9 cellular contexts compared by ENCODE assay signal in the genomic region with DNA sequence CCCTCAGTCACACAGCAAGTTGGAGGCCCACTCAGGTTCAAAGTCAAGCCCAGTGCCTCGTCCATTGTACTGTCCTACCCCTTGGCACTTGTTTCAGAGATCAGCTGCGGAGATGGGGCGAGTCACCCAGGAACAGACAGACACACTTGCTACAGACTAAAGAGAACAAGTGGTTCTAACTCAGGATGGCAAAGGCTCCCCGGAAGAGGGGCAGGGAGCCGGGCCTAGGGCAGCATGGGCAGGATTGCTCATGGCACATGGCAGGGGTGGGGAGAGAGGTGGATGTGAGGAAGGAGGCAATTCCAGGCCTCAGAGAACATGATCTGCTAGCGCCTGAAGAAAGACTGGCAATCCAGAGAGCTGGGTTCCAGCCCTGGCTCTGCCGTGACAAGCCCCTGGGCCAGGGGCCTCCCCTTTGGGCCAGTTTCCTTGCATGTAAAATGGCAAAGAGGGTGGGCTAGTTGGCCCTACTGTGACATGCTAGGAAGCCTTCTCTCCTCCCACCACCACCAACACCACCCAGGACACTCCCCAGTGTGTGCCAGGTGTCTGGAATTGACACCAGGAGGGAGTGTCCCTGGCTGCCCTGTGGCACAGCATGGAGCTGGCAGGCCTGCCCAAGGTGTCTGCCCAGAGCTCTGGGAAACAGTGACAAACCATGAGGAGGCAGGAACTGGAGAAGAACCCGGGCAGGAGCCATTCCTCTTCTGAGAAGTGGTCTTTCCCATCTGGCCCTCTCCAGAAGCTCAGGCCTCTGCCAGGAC. TPM values are rescaled to one million over a fixed set of nuclear protein-coding genes. Genes with fewer than 3 reads are reported as not detected.
DNase-seq lines count a peak whose midpoint lies in the region; ATAC-seq, FAIRE-seq and TF ChIP-seq lines count a peak whose summit lies in the region.
"Had no signal": no experiment of that assay in that cellular context is flagged by ENCODE, and none has a peak within 500 bp of the region (broad histone marks: within the 10 kb centered on the region; RNA-seq: fewer than 3 reads in every experiment).

No MANE protein-coding gene starts in this region.

- RAD21 ChIA-PET in GM12878 (lab: Charles Lee; ENCODE audit: unreplicated experiment) = interaction anchor here (0.7 to 6.6 kb wide), 34 partner anchors 9 to 188 kb away, joined by 3 to 119 read pairs (median 5); no protein-coding TSS in a partner anchor

- WGBS in GM12878 (ENCODE audit: insufficient coverage, insufficient replicate concordance, low lambda C conversion rate, missing lambda C conversion rate) = 72% methylated on average over 8 of the region's 8 CpGs
- WGBS in lung, 2 donors = 80 to 84% methylated on average over 8 of the region's 8 CpGs

- H3K4me1 Mint-ChIP-seq in stimulated activated naive CD8-positive, alpha-beta T cell treated with anti-CD3 and anti-CD28 coated beads, Interleukin-15, Interleukin-2, amounts not matched to agents 100 ng/mL and 50 ng/mL, for 24 hours (ENCODE audit: low read depth) = peaks cover 23% of the 10 kb centered on the region
- peaks cover 4 to 15% (median 8%) of the 10 kb centered on the region in 4 donors for H3K4me1 Mint-ChIP-seq in naive thymus-derived CD8-positive, alpha-beta T cell

- CTCF ChIA-PET in GM12878 (lab: Yijun Ruan, JAX) = interaction anchor here (0.8 to 6.7 kb wide), 33 partner anchors 10 to 182 kb away, joined by 3 to 170 read pairs (median 7); partner anchors contain the start of gene IRF2BPL

- no peaks in the 10 kb centered on the region; the same call in 1 of the 2 replicates for H4K20me1 ChIP-seq in GM12878 (ENCODE audit: control insufficient read depth, insufficient read depth)

- DNase-seq in GM12878 (ENCODE audit: low read depth, low spot score) (no peak), lung (ENCODE audit: low spot score) (no peak), NCI-H1930 (lab: John Stamatoyannopoulos, UW) (no peak)
- no peak for DNase-seq in naive thymus-derived CD8-positive, alpha-beta T cell
- no peak for DNase-seq in stimulated activated CD4-positive, alpha-beta T cell treated with anti-CD3 and anti-CD28 coated beads, Interleukin-1b, Interleukin-23, amount 100 ng/mL, for 48 hours
- DNase-seq: NCI-H510A treated with DMSO at 0.1 percent for 48 hours had no signal

- no peak overlapping the region for H3K4me2 ChIP-seq in GM12878 (ENCODE audit: control insufficient read depth, insufficient read depth)

- H3K27me3 Mint-ChIP-seq in stimulated activated naive CD8-positive, alpha-beta T cell treated with anti-CD3 and anti-CD28 coated beads, Interleukin-15, Interleukin-2, amounts not matched to agents 100 ng/mL and 50 ng/mL, for 24 hours = no peaks in the 10 kb centered on the region
- H3K27me3 Mint-ChIP-seq in naive thymus-derived CD8-positive, alpha-beta T cell = no peaks in the 10 kb centered on the region

- TF ChIP-seq POLR2A in GM12878 (IDR thresholded peaks at IDR 0.05; ENCODE audit: low read depth, low read length) = no peak

- ATAC-seq in GM12878 (peak; percentile 38), lung (ENCODE audit: insufficient read depth, low FRiP score) (no peak), HG03439 (IDR thresholded peaks at IDR 0.05; ENCODE audit: unreplicated experiment) (no peak)
- ATAC-seq in naive thymus-derived CD8-positive, alpha-beta T cell = no peak

- FAIRE-seq in GM12878 (lab: Jason Lieb, UNC) = no peak

- no TSS peak for BruUV-seq in GM12878 (replicated peaks; lab: Mats Ljungman, UMichigan)

- POLR2A ChIA-PET in GM12878 (lab: Charles Lee) = interaction anchor here (0.7 to 2.4 kb wide), 14 partner anchors 8 to 139 kb away, joined by 3 to 11 read pairs (median 4); no protein-coding TSS in a partner anchor
- POLR2A ChIA-PET in naive thymus-derived CD8-positive, alpha-beta T cell (lab: Charles Lee) = interaction anchor here (1.0 to 3.7 kb wide), 10 partner anchors 8 to 142 kb away, joined by 3 to 50 read pairs (median 4); partner anchors contain the start of gene IRF2BPL

- no peak overlapping the region for H3K4me3 ChIP-seq in GM12878
- H3K4me3 ChIP-seq in lung = no peak overlapping the region

- H3K4me3 Mint-ChIP-seq in stimulated activated naive CD8-positive, alpha-beta T cell treated with anti-CD3 and anti-CD28 coated beads, Interleukin-15, Interleukin-2, amounts not matched to agents 100 ng/mL and 50 ng/mL, for 24 hours = no peak overlapping the region
- H3K4me3 Mint-ChIP-seq in naive thymus-derived CD8-positive, alpha-beta T cell = no peak overlapping the region

- peak overlapping the region; percentile 80 for H3K27ac Mint-ChIP-seq in stimulated activated naive CD8-positive, alpha-beta T cell treated with anti-CD3 and anti-CD28 coated beads, Interleukin-15, Interleukin-2, amounts not matched to agents 100 ng/mL and 50 ng/mL, for 24 hours
- peak overlapping the region in 2 of 10 donors; percentile 57 to 73 for H3K27ac Mint-ChIP-seq in naive thymus-derived CD8-positive, alpha-beta T cell

- no peak for TF ChIP-seq EP300 in GM12878 (IDR thresholded peaks at IDR 0.05; ENCODE audit: borderline replicate concordance in 1 of 2, control insufficient read depth in 1 of 2, low read depth in 2 of 2, low read length in 2 of 2)

- no peaks in the 10 kb centered on the region for H3K9me3 ChIP-seq in KOPT-K1 (ENCODE audit: insufficient read depth, low read length, poor library complexity, severe bottlenecking)
- no peaks in the 10 kb centered on the region; the same call in 2 of the 3 replicates for H3K9me3 ChIP-seq in GM12878 (replicated peaks; ENCODE audit: control insufficient read depth, insufficient read depth, low read length)
- H3K9me3 ChIP-seq in lung (ENCODE audit: control insufficient read depth in 2 of 2, insufficient read depth in 1 of 2, low read length in 1 of 2) = peaks cover 0 to 4% of the 10 kb centered on the region in 2 donors

- H3K9ac ChIP-seq in GM12878 (ENCODE audit: control insufficient read depth, insufficient read depth, low read length) = no peak overlapping the region; the same call in 1 of the 2 replicates

- TF ChIP-seq CTCF in GM12878 (IDR thresholded peaks at IDR 0.05 in 2 of 3, conservative IDR thresholded peaks at IDR 0.05 in 1 of 3; ENCODE audit: control insufficient read depth in 2 of 3, extremely low read depth in 1 of 3, insufficient read depth in 1 of 3, low read depth in 3 of 3, low read length in 3 of 3) (no peak), lung (IDR thresholded peaks at IDR 0.05; ENCODE audit: control extremely low read depth, extremely low read depth) (no peak)

- TF ChIP-seq RAD21 in GM12878 (IDR thresholded peaks at IDR 0.05; ENCODE audit: insufficient read depth, low read depth, low read length) = no peak

- in situ Hi-C loops in GM12878 (cut with MboI) = no loop called here

- no peaks in the 10 kb centered on the region for H3K27me3 ChIP-seq in GM12878 (replicated peaks in 1 of 2; ENCODE audit: control insufficient read depth in 2 of 2, insufficient read depth in 2 of 2, low read length in 1 of 2)
- no peaks in the 10 kb centered on the region for H3K27me3 ChIP-seq in lung (ENCODE audit: control insufficient read depth, insufficient read depth)

- H3K4me1 ChIP-seq in GM12878 (ENCODE audit: control insufficient read depth, insufficient read depth, low read length) (peaks cover 12% of the 10 kb centered on the region), lung (ENCODE audit: control insufficient read depth in 2 of 2, insufficient read depth in 2 of 2, low read length in 2 of 2) (peaks cover 0 to 11% of the 10 kb centered on the region in 2 donors)

- intact Hi-C loops in GM12878 (cut with micrococcal nuclease; ENCODE audit: unreplicated experiment) = loop anchor here (1.0 to 2.0 kb wide), 4 partner anchors 24 to 176 kb away; partner anchors contain the start of gene IRF2BPL

- H3K79me2 ChIP-seq in GM12878 (ENCODE audit: control insufficient read depth, insufficient read depth, low read length) = no peaks in the 10 kb centered on the region

- no peaks in the 10 kb centered on the region for H3K9me3 Mint-ChIP-seq in stimulated activated naive CD8-positive, alpha-beta T cell treated with anti-CD3 and anti-CD28 coated beads, Interleukin-15, Interleukin-2, amounts not matched to agents 100 ng/mL and 50 ng/mL, for 24 hours
- H3K9me3 Mint-ChIP-seq in naive thymus-derived CD8-positive, alpha-beta T cell = no peaks in the 10 kb centered on the region

- H3K36me3 Mint-ChIP-seq in stimulated activated naive CD8-positive, alpha-beta T cell treated with anti-CD3 and anti-CD28 coated beads, Interleukin-15, Interleukin-2, amounts not matched to agents 100 ng/mL and 50 ng/mL, for 24 hours (ENCODE audit: low read depth) = no peaks in the 10 kb centered on the region
- no peaks in the 10 kb centered on the region for H3K36me3 Mint-ChIP-seq in naive thymus-derived CD8-positive, alpha-beta T cell

- H3K27ac ChIP-seq in KOPT-K1 (ENCODE audit: low read depth, low read length, poor library complexity, severe bottlenecking) (peak overlapping the region; percentile 39), GM12878 (ENCODE audit: control insufficient read depth, insufficient read depth) (no peak overlapping the region), lung (ENCODE audit: low read depth in 1 of 2, low read length in 1 of 2) (peak overlapping the region; percentile 37 to 96)

- H3K36me3 ChIP-seq in KOPT-K1 (ENCODE audit: insufficient read depth, low read length) (no peaks in the 10 kb centered on the region), GM12878 (ENCODE audit: control insufficient read depth in 2 of 2, insufficient read depth in 2 of 2, low read length in 1 of 2) (no peaks in the 10 kb centered on the region), lung (ENCODE audit: control insufficient read depth in 2 of 2, insufficient read depth in 2 of 2, low read length in 2 of 2) (no peaks in the 10 kb centered on the region)

- H2AFZ ChIP-seq in GM12878 (ENCODE audit: control insufficient read depth, low read depth, low read length) = peak overlapping the region; percentile 27; the same call in 1 of the 2 replicates

- SMC1A ChIA-PET in GM12878 (lab: Charles Lee; ENCODE audit: uncharacterized antibody, unreplicated experiment) = interaction anchor here (0.6 to 6.2 kb wide), 31 partner anchors 10 to 547 kb away, joined by 3 to 174 read pairs (median 5); no protein-coding TSS in a partner anchor

RNA-seq across cellular contexts. Expression of gene IRF2BPL, which starts 24.0 kb away (rescaled TPM):
- total RNA-seq in GM12878 (2013; cell fraction: nucleolus; rRNA removed) = 24.2 and 27.6 TPM in 2 replicates
- total RNA-seq in GM12878 (2014; rRNA removed) (19.1 and 22.8 TPM in 2 replicates), GM12878 (2014; rRNA removed; fragmentation: Illumina TruSeq; extraction: Trizol) (2.8 and 3.4 TPM in 2 replicates), GM12878 (2021) (33.3 and 34.5 TPM in 2 replicates), lung (10 to 100 TPM; 42.4 to 52.4 TPM)
- polyA plus RNA-seq in GM12878 (2011; ENCODE audit: low read depth) = 3.2 TPM
- polyA plus RNA-seq in GM12878 (2011; rRNA removed) (8.3 and 9.7 TPM in 2 replicates), GM12878 (2014; fragmentation: Illumina TruSeq; extraction: Trizol) (1.6 and 2.9 TPM in 2 replicates), GM12878 (2014; fragmentation: Nextera tagmentation; extraction: Ambion mirVana) (1 to 10 TPM; 1.2 to 1.9 TPM), GM12878 (2014; rRNA removed) (11.6 and 14.4 TPM in 2 replicates), GM12878 (2016; fragmentation: Nextera tagmentation; extraction: Ambion mirVana) (1 to 10 TPM; 1.4 to 2.3 TPM), lung (10 to 100 TPM in 1 of 2 donors, 1 to 10 TPM in 1; 9.3 to 34.8 TPM)
- polyA plus RNA-seq in GM12878 (2011; cell fraction: cytosol; rRNA removed) = 11.4 and 14.5 TPM in 2 replicates
- polyA plus RNA-seq in GM12878 (2011; cell fraction: nucleus; rRNA removed) = 25.0 and 34.8 TPM in 2 replicates
- polyA plus RNA-seq in GM12878 (2012) = 13.7 and 15.9 TPM in 2 replicates
- 7.2 and 13.4 TPM in 2 replicates for polyA minus RNA-seq in GM12878 (2011; rRNA and poly(A)+ RNA removed)
- 19.1 and 23.4 TPM in 2 replicates for polyA minus RNA-seq in GM12878 (2011; cell fraction: cytosol; rRNA and poly(A)+ RNA removed)
- polyA minus RNA-seq in GM12878 (2011; cell fraction: nucleus; rRNA and poly(A)+ RNA removed) = 16.6 and 29.0 TPM in 2 replicates
- 10 to 100 TPM; 24.6 to 26.5 TPM for total RNA-seq in naive thymus-derived CD8-positive, alpha-beta T cell
- 1 to 10 TPM; 1.9 to 3.3 (median 3.2) TPM for polyA plus RNA-seq in naive thymus-derived CD8-positive, alpha-beta T cell

RNA-seq across cellular contexts. Expression of gene CIPC, which starts 45.6 kb away (rescaled TPM):
- 57.9 and 60.2 TPM in 2 replicates for total RNA-seq in GM12878 (2013; cell fraction: nucleolus; rRNA removed)
- total RNA-seq in GM12878 (2014; rRNA removed) (19.8 and 24.7 TPM in 2 replicates), GM12878 (2014; rRNA removed; fragmentation: Illumina TruSeq; extraction: Trizol) (16.3 and 17.2 TPM in 2 replicates), GM12878 (2021) (17.7 and 20.3 TPM in 2 replicates), lung (10 to 100 TPM; 26.6 to 32.0 TPM)
- polyA plus RNA-seq in GM12878 (2011; ENCODE audit: low read depth) = 6.8 TPM
- polyA plus RNA-seq in GM12878 (2011; rRNA removed) (29.5 and 35.3 TPM in 2 replicates), GM12878 (2014; fragmentation: Illumina TruSeq; extraction: Trizol) (17.0 and 20.8 TPM in 2 replicates), GM12878 (2014; fragmentation: Nextera tagmentation; extraction: Ambion mirVana) (1 to 10 TPM; 5.6 to 6.6 TPM), GM12878 (2014; rRNA removed) (14.5 and 16.8 TPM in 2 replicates), GM12878 (2016; fragmentation: Nextera tagmentation; extraction: Ambion mirVana) (10 to 100 TPM; 11.9 to 14.4 TPM), lung (10 to 100 TPM in 1 of 2 donors, 1 to 10 TPM in 1; 6.4 to 10.6 TPM)
- polyA plus RNA-seq in GM12878 (2011; cell fraction: cytosol; rRNA removed) = 23.3 and 24.7 TPM in 2 replicates
- polyA plus RNA-seq in GM12878 (2011; cell fraction: nucleus; rRNA removed) = 18.1 and 20.6 TPM in 2 replicates
- 6.9 and 9.0 TPM in 2 replicates for polyA plus RNA-seq in GM12878 (2012)
- 27.8 and 31.7 TPM in 2 replicates for polyA minus RNA-seq in GM12878 (2011; rRNA and poly(A)+ RNA removed)
- polyA minus RNA-seq in GM12878 (2011; cell fraction: cytosol; rRNA and poly(A)+ RNA removed) = 10.4 and 11.5 TPM in 2 replicates
- polyA minus RNA-seq in GM12878 (2011; cell fraction: nucleus; rRNA and poly(A)+ RNA removed) = 8.9 and 10.4 TPM in 2 replicates
- 10 to 100 TPM; 11.3 to 12.8 TPM for total RNA-seq in naive thymus-derived CD8-positive, alpha-beta T cell
- polyA plus RNA-seq in naive thymus-derived CD8-positive, alpha-beta T cell = 1 to 10 TPM; 4.4 to 7.7 (median 4.7) TPM
